In genomic region chr19:38691938-38692457, GRCh38 we compare ENCODE assay signal across 8 cellular contexts. TPM values are rescaled to one million over a fixed set of nuclear protein-coding genes. Genes with fewer than 3 reads are reported as not detected.
DNase-seq lines count a peak whose midpoint lies in the region; ATAC-seq, FAIRE-seq and TF ChIP-seq lines count a peak whose summit lies in the region.

No MANE protein-coding gene starts in this region.

- peaks cover 90% of the 10 kb centered on the region for H3K4me1 Mint-ChIP-seq in CD14-positive monocyte
- H3K4me1 Mint-ChIP-seq in osteocyte (ENCODE audit: unreplicated experiment): peaks cover 94% of the 10 kb centered on the region

- peaks cover 0 to 2% (median 0%) of the 10 kb centered on the region in 7 donors for H3K9me3 Mint-ChIP-seq in CD14-positive monocyte
- H3K9me3 Mint-ChIP-seq in osteocyte (ENCODE audit: unreplicated experiment): peaks cover 11% of the 10 kb centered on the region

- TF ChIP-seq CTCF in CD14-positive monocyte (IDR thresholded peaks at IDR 0.05): no peak
- no peak for TF ChIP-seq CTCF in osteocyte (IDR thresholded peaks at IDR 0.05)
- TF ChIP-seq CTCF in D721Med (IDR thresholded peaks at IDR 0.05; ENCODE audit: insufficient read depth, missing control alignments): no peak

- H3K36me3 Mint-ChIP-seq in CD14-positive monocyte (peaks cover 19 to 28% of the 10 kb centered on the region in 2 donors), osteocyte (ENCODE audit: unreplicated experiment) (peaks cover 6% of the 10 kb centered on the region)

- no peak for DNase-seq in CD14-positive monocyte (ENCODE audit: low spot score)
- DNase-seq in fibroblast of the conjunctiva (ENCODE audit: low read depth): peak; percentile 89
- no peak for DNase-seq in osteocyte (ENCODE audit: extremely low spot score, unreplicated experiment)
- no peak for DNase-seq in D721Med (ENCODE audit: insufficient read length, low spot score)
- no peak for DNase-seq in SKM-1 (lab: John Stamatoyannopoulos, UW; ENCODE audit: unreplicated experiment)

- ATAC-seq in SK-N-SH treated with all-trans-retinoic acid at 6 μM for 48 hours: peak; percentile 87
- ATAC-seq in GM21447 (IDR thresholded peaks at IDR 0.05; ENCODE audit: unreplicated experiment): no peak
- no peak for ATAC-seq in HG03039 (IDR thresholded peaks at IDR 0.05; ENCODE audit: unreplicated experiment)

- no peak overlapping the region for H3K4me3 Mint-ChIP-seq in CD14-positive monocyte
- peak overlapping the region; percentile 26 for H3K4me3 Mint-ChIP-seq in osteocyte (ENCODE audit: unreplicated experiment)

- H3K27ac Mint-ChIP-seq in CD14-positive monocyte (peak overlapping the region in 6 of 7 donors; percentile 3 to 86 (median 68)), osteocyte (ENCODE audit: unreplicated experiment) (peak overlapping the region; percentile 98)

- intact Hi-C loops in CD14-positive monocyte (cut with micrococcal nuclease): loop anchor here in 1 of 2 donors (5.0 kb wide), 1 partner anchor 35 kb away; no protein-coding TSS in a partner anchor

- H3K27me3 Mint-ChIP-seq in CD14-positive monocyte (ENCODE audit: low read depth in 3 of 3) (no peaks in the 10 kb centered on the region), osteocyte (ENCODE audit: unreplicated experiment) (no peaks in the 10 kb centered on the region)

- FAIRE-seq in D721Med (lab: Jason Lieb, UNC): no peak

TF ChIP-seq in SK-N-SH treated with all-trans-retinoic acid at 6 μM for 48 hours, 23 proteins besides CTCF, POLR2A, EP300 and RAD21:
- TF ChIP-seq OSR1 (CRISPR knock-in tag; IDR thresholded peaks at IDR 0.05) (no peak; the same call in 1 of the 2 replicates), ZNF70 (CRISPR knock-in tag; IDR thresholded peaks at IDR 0.05) (no peak), ZFP3 (CRISPR knock-in tag; IDR thresholded peaks at IDR 0.05) (0 out of 2 replicates have a peak, but pooled peaks have one; percentile 50), SNAI2 (CRISPR knock-in tag; IDR thresholded peaks at IDR 0.05) (no peak; the same call in 1 of the 2 replicates), ZFP30 (CRISPR knock-in tag; IDR thresholded peaks at IDR 0.05) (no peak), RARB (CRISPR knock-in tag; IDR thresholded peaks at IDR 0.05) (no peak), BACH2 (CRISPR knock-in tag; IDR thresholded peaks at IDR 0.05; ENCODE audit: borderline replicate concordance) (no peak), TOX (CRISPR knock-in tag; IDR thresholded peaks at IDR 0.05; ENCODE audit: borderline replicate concordance) (no peak), TCF4 (CRISPR knock-in tag; IDR thresholded peaks at IDR 0.05; ENCODE audit: borderline replicate concordance) (peak; percentile 55; the same call in 1 of the 2 replicates), ARNTL (CRISPR knock-in tag; IDR thresholded peaks at IDR 0.05; ENCODE audit: borderline replicate concordance, low read depth) (no peak), CSDC2 (CRISPR knock-in tag; IDR thresholded peaks at IDR 0.05) (peak; percentile 78; the same call in 1 of the 2 replicates), ESRRG (CRISPR knock-in tag; IDR thresholded peaks at IDR 0.05) (no peak), ZNF8 (CRISPR knock-in tag; IDR thresholded peaks at IDR 0.05) (no peak), PPARA (CRISPR knock-in tag; IDR thresholded peaks at IDR 0.05; ENCODE audit: borderline replicate concordance) (no peak), GLIS3 (CRISPR knock-in tag; IDR thresholded peaks at IDR 0.05) (0 out of 2 replicates have a peak, but pooled peaks have one; percentile 61), ISL1 (CRISPR knock-in tag; IDR thresholded peaks at IDR 0.05) (peak; percentile 83), ZC3H10 (CRISPR knock-in tag; IDR thresholded peaks at IDR 0.05) (no peak; the same call in 1 of the 2 replicates), ZNF565 (CRISPR knock-in tag; conservative IDR thresholded peaks at IDR 0.05; ENCODE audit: low read depth) (no peak)
- TF ChIP-seq, protein P1, sequence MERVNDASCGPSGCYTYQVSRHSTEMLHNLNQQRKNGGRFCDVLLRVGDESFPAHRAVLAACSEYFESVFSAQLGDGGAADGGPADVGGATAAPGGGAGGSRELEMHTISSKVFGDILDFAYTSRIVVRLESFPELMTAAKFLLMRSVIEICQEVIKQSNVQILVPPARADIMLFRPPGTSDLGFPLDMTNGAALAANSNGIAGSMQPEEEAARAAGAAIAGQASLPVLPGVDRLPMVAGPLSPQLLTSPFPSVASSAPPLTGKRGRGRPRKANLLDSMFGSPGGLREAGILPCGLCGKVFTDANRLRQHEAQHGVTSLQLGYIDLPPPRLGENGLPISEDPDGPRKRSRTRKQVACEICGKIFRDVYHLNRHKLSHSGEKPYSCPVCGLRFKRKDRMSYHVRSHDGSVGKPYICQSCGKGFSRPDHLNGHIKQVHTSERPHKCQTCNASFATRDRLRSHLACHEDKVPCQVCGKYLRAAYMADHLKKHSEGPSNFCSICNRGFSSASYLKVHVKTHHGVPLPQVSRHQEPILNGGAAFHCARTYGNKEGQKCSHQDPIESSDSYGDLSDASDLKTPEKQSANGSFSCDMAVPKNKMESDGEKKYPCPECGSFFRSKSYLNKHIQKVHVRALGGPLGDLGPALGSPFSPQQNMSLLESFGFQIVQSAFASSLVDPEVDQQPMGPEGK (CRISPR knock-in tag; IDR thresholded peaks at IDR 0.05; ENCODE audit: borderline replicate concordance): peak; percentile 41; the same call in 1 of the 2 replicates
- TF ChIP-seq, protein P2, sequence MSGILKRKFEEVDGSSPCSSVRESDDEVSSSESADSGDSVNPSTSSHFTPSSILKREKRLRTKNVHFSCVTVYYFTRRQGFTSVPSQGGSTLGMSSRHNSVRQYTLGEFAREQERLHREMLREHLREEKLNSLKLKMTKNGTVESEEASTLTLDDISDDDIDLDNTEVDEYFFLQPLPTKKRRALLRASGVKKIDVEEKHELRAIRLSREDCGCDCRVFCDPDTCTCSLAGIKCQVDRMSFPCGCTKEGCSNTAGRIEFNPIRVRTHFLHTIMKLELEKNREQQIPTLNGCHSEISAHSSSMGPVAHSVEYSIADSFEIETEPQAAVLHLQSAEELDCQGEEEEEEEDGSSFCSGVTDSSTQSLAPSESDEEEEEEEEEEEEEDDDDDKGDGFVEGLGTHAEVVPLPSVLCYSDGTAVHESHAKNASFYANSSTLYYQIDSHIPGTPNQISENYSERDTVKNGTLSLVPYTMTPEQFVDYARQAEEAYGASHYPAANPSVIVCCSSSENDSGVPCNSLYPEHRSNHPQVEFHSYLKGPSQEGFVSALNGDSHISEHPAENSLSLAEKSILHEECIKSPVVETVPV (CRISPR knock-in tag; IDR thresholded peaks at IDR 0.05): no peak
- TF ChIP-seq, protein P3, sequence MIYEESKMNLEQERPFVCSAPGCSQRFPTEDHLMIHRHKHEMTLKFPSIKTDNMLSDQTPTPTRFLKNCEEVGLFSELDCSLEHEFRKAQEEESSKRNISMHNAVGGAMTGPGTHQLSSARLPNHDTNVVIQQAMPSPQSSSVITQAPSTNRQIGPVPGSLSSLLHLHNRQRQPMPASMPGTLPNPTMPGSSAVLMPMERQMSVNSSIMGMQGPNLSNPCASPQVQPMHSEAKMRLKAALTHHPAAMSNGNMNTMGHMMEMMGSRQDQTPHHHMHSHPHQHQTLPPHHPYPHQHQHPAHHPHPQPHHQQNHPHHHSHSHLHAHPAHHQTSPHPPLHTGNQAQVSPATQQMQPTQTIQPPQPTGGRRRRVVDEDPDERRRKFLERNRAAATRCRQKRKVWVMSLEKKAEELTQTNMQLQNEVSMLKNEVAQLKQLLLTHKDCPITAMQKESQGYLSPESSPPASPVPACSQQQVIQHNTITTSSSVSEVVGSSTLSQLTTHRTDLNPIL (CRISPR knock-in tag; IDR thresholded peaks at IDR 0.05; ENCODE audit: low read depth): peak; percentile 79
- TF ChIP-seq, protein P4, sequence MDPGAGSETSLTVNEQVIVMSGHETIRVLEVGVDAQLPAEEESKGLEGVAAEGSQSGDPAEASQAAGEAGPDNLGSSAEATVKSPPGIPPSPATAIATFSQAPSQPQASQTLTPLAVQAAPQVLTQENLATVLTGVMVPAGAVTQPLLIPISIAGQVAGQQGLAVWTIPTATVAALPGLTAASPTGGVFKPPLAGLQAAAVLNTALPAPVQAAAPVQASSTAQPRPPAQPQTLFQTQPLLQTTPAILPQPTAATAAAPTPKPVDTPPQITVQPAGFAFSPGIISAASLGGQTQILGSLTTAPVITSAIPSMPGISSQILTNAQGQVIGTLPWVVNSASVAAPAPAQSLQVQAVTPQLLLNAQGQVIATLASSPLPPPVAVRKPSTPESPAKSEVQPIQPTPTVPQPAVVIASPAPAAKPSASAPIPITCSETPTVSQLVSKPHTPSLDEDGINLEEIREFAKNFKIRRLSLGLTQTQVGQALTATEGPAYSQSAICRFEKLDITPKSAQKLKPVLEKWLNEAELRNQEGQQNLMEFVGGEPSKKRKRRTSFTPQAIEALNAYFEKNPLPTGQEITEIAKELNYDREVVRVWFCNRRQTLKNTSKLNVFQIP (CRISPR knock-in tag; IDR thresholded peaks at IDR 0.05; ENCODE audit: borderline replicate concordance, low read depth): no peak
- TF ChIP-seq, protein P5, sequence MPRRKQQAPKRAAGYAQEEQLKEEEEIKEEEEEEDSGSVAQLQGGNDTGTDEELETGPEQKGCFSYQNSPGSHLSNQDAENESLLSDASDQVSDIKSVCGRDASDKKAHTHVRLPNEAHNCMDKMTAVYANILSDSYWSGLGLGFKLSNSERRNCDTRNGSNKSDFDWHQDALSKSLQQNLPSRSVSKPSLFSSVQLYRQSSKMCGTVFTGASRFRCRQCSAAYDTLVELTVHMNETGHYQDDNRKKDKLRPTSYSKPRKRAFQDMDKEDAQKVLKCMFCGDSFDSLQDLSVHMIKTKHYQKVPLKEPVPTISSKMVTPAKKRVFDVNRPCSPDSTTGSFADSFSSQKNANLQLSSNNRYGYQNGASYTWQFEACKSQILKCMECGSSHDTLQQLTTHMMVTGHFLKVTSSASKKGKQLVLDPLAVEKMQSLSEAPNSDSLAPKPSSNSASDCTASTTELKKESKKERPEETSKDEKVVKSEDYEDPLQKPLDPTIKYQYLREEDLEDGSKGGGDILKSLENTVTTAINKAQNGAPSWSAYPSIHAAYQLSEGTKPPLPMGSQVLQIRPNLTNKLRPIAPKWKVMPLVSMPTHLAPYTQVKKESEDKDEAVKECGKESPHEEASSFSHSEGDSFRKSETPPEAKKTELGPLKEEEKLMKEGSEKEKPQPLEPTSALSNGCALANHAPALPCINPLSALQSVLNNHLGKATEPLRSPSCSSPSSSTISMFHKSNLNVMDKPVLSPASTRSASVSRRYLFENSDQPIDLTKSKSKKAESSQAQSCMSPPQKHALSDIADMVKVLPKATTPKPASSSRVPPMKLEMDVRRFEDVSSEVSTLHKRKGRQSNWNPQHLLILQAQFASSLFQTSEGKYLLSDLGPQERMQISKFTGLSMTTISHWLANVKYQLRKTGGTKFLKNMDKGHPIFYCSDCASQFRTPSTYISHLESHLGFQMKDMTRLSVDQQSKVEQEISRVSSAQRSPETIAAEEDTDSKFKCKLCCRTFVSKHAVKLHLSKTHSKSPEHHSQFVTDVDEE (CRISPR knock-in tag; IDR thresholded peaks at IDR 0.05): peak; percentile 38; the same call in 1 of the 2 replicates

RNA-seq across cellular contexts. Expression of gene ACTN4, which starts 44.5 kb away (rescaled TPM):
- polyA plus RNA-seq in CD14-positive monocyte: 10 to 100 TPM in 1 of 2 donors, 1 to 10 TPM in 1; 8.4 to 16.0 TPM
- 525 and 560 TPM in 2 replicates for total RNA-seq in osteocyte

RNA-seq across cellular contexts. Expression of gene CAPN12, which starts 52.3 kb away (rescaled TPM):
- not detected for polyA plus RNA-seq in CD14-positive monocyte
- total RNA-seq in osteocyte: not detected in 2 replicates
